ENCODE assay signal across 21 cellular contexts in the genomic region with DNA sequence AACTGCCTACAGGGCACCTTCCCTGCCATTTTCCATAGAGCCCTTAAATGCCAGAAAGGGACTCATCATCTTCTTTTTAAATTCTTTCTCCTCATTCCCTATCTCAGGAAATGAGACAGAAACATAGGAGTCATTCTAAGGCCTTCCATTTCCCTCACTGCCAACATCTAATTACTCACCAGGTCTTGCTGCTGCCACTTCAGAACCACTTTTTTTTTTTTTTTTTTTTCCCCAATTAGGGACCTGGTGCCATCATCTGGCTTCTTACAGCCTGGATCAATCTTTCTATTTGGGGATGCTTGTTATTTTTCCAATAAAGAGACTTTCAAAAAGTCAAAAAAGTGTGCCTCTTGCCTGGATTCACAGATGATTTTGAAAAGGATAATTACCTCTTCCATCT.
DNase-seq lines count a peak whose midpoint lies in the region; ATAC-seq and TF ChIP-seq lines count a peak whose summit lies in the region.
"Had no signal": no experiment of that assay in that cellular context is flagged by ENCODE, and none has a peak within 500 bp of the region (broad histone marks: within the 10 kb centered on the region; RNA-seq: fewer than 3 reads in every experiment).

No MANE protein-coding gene starts in this region.

- intact Hi-C loops in esophagus muscularis mucosa (cut with DNase I): no loop called here

- no peak overlapping the region for H3K9ac ChIP-seq in SK-N-MC (ENCODE audit: insufficient read length)

- TF ChIP-seq EP300 in esophagus muscularis mucosa (IDR thresholded peaks at IDR 0.05): no peak

- peak overlapping the region; percentile 42 for H3K4me3 ChIP-seq in ACC112 (ENCODE audit: low read depth, low read length)
- peak overlapping the region; percentile 59 for H3K4me3 ChIP-seq in SK-N-MC
- H3K4me3 ChIP-seq in fibroblast of the aortic adventitia (ENCODE audit: low read depth, low read length): no peak overlapping the region
- no peak overlapping the region for H3K4me3 ChIP-seq in esophagus muscularis mucosa
- H3K4me3 ChIP-seq: A549, prostate gland, spleen, thoracic aorta had no signal

- H3K36me3 ChIP-seq in ACC112 (ENCODE audit: insufficient read depth, low read length): no peaks in the 10 kb centered on the region
- no peaks in the 10 kb centered on the region for H3K36me3 ChIP-seq in SK-N-MC (ENCODE audit: insufficient read depth, low read length)
- no peaks in the 10 kb centered on the region for H3K36me3 ChIP-seq in esophagus muscularis mucosa
- H3K36me3 ChIP-seq: prostate gland, spleen, thoracic aorta had no signal

- TF ChIP-seq POLR2A in esophagus muscularis mucosa (IDR thresholded peaks at IDR 0.05; ENCODE audit: low read depth): no peak

- ATAC-seq in GM21423 (IDR thresholded peaks at IDR 0.05; ENCODE audit: unreplicated experiment) (no peak), HG02623 (IDR thresholded peaks at IDR 0.05; ENCODE audit: unreplicated experiment) (no peak)
- ATAC-seq: A549, left cardiac atrium, Panc1 had no signal

- H3K27ac ChIP-seq in ACC112 (ENCODE audit: low read depth, low read length) (peak overlapping the region; percentile 92), SK-N-MC (peak overlapping the region; percentile 74; the same call in 1 of the 2 replicates), esophagus muscularis mucosa (replicated peaks in 1 of 4) (no peak overlapping the region)
- H3K27ac ChIP-seq: A549, prostate gland, spleen, thoracic aorta had no signal

- H3K9me3 ChIP-seq in SK-N-MC (ENCODE audit: low read depth, low read length) (no peaks in the 10 kb centered on the region), esophagus muscularis mucosa (no peaks in the 10 kb centered on the region)
- H3K9me3 ChIP-seq: A549, prostate gland, spleen, thoracic aorta had no signal

- no peaks in the 10 kb centered on the region for H3K79me2 ChIP-seq in ACC112 (ENCODE audit: control insufficient read depth, insufficient read depth, low read length, unreplicated experiment)

- no peak overlapping the region for H2AFZ ChIP-seq in ACC112 (ENCODE audit: low read length, unreplicated experiment)

- H3K27me3 ChIP-seq in ACC112 (ENCODE audit: insufficient read depth, low read length) (no peaks in the 10 kb centered on the region), esophagus muscularis mucosa (no peaks in the 10 kb centered on the region)
- H3K27me3 ChIP-seq: spleen had no signal

- peaks cover 31% of the 10 kb centered on the region for H3K4me1 ChIP-seq in ACC112 (ENCODE audit: control insufficient read depth, insufficient read depth, low read length, unreplicated experiment)
- no peaks in the 10 kb centered on the region for H3K4me1 ChIP-seq in esophagus muscularis mucosa
- H3K4me1 ChIP-seq: A549, prostate gland had no signal

- peak; percentile 44 for DNase-seq in HCEC 1CT
- DNase-seq in SK-N-MC (ENCODE audit: low read depth, low spot score): no peak
- DNase-seq in fibroblast of the aortic adventitia (ENCODE audit: low read depth): peak; percentile 61
- no peak for DNase-seq in stimulated activated CD4-positive, alpha-beta T cell treated with anti-CD3 and anti-CD28 coated beads, Interleukin-2, amount 100 ng/mL, for 48 hours
- no peak for DNase-seq in esophagus muscularis mucosa (ENCODE audit: extremely low spot score)
- DNase-seq: activated CD4-positive, alpha-beta T cell treated with anti-CD3 and anti-CD28 coated beads for 48 hours; activated CD8-positive, alpha-beta memory T cell treated with anti-CD3 and anti-CD28 coated beads, Interleukin-2, amount 50 U/mL, for 4 hours; activated gamma-delta T cell; amygdala; CD4-positive, alpha-beta memory T cell; Kasumi-1; left cardiac atrium; NCI-H774; spleen had no signal

- TF ChIP-seq CTCF in fibroblast of the aortic adventitia (IDR thresholded peaks at IDR 0.05; ENCODE audit: insufficient read depth, low read length) (no peak), esophagus muscularis mucosa (IDR thresholded peaks at IDR 0.05) (no peak)

Comparison
In these comparisons a context has a peak if more than half of its experiments do, and no peak if none do; other contexts are left out.
1. H3K27ac ChIP-seq: peak in ACC112 (single experiment) and SK-N-MC (single experiment); none in esophagus muscularis mucosa (0 of 4).
2. H3K4me3 ChIP-seq: peak in ACC112 (single experiment) and SK-N-MC (single experiment); none in fibroblast of the aortic adventitia (single experiment) and esophagus muscularis mucosa (0 of 4).
3. DNase-seq: peak in HCEC 1CT (single experiment) and fibroblast of the aortic adventitia (single experiment); none in SK-N-MC (single experiment), stimulated activated CD4-positive, alpha-beta T cell treated with anti-CD3 and anti-CD28 coated beads, Interleukin-2, amount 100 ng/mL, for 48 hours (0 of 2) and esophagus muscularis mucosa (single experiment).